Comparison of ENCODE assay signal across 23 cellular contexts in the genomic region with DNA sequence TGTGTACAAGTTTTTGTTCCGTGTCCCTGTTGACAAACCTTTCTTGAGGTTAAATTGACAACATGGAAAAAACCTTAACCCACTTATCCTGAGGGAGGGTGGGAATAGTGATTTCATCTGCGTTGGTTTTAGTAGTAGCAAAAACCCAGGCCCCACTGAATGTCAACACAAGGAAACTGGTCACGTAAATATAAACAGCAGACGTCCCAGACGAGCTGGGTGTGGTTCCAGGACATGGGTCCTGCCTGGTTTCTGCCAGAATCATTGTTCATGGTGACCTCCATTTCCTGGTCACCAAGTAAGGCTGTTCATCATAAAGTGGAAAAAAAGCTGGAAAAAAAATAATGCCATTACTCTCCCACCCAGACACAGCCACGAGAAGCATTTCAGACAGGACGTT. TPM values are rescaled to one million over a fixed set of nuclear protein-coding genes. Genes with fewer than 3 reads are reported as not detected.
DNase-seq lines count a peak whose midpoint lies in the region; ATAC-seq and TF ChIP-seq lines count a peak whose summit lies in the region.
"Had no signal": no experiment of that assay in that cellular context is flagged by ENCODE, and none has a peak within 500 bp of the region (broad histone marks: within the 10 kb centered on the region; RNA-seq: fewer than 3 reads in every experiment).

No MANE protein-coding gene starts in this region.

- H3K36me3 ChIP-seq in colonic mucosa (peaks cover 9% of the 10 kb centered on the region), suprapubic skin (peaks cover 78% of the 10 kb centered on the region)

- no peaks in the 10 kb centered on the region for H3K4me1 ChIP-seq in colonic mucosa
- H3K4me1 ChIP-seq in suprapubic skin, result no peaks in the 10 kb centered on the region
- H3K4me1 ChIP-seq: pancreas had no signal

- WGBS in suprapubic skin, result 59% methylated on average over 7 of the region's 7 CpGs

- H3K27ac ChIP-seq in colonic mucosa (peak overlapping the region; percentile 41), suprapubic skin (peak overlapping the region; percentile 12)
- H3K27ac ChIP-seq: pancreas had no signal

- no peak for ATAC-seq in GM18873 (IDR thresholded peaks at IDR 0.05; ENCODE audit: low FRiP score, unreplicated experiment)
- ATAC-seq: naive thymus-derived CD4-positive, alpha-beta T cell; PC-3; WTC11 had no signal

- no peak overlapping the region for H3K9ac ChIP-seq in colonic mucosa (ENCODE audit: low read depth in 2 of 2, low read length in 2 of 2)

- H3K27me3 ChIP-seq in colonic mucosa (no peaks in the 10 kb centered on the region), suprapubic skin (no peaks in the 10 kb centered on the region)
- H3K27me3 ChIP-seq: pancreas had no signal

- H3K4me3 ChIP-seq in colonic mucosa (no peak overlapping the region), suprapubic skin (no peak overlapping the region)
- H3K4me3 ChIP-seq: pancreas had no signal

- DNase-seq in colonic mucosa (peak; percentile 52), glomerular endothelial cell (ENCODE audit: extremely low read depth, low read depth, low spot score) (peak; percentile 42), lung microvascular endothelial cell (ENCODE audit: low read depth in 2 of 2) (peak; percentile 92 to 96), suprapubic skin (ENCODE audit: low spot score in 2 of 2) (no peak), iPS-NIHi7 (ENCODE audit: extremely low spot score) (no peak), SIG-M5 (lab: John Stamatoyannopoulos, UW) (no peak)
- DNase-seq: activated CD4-positive, alpha-beta memory T cell treated with anti-CD3 and anti-CD28 coated beads for 36 hours; activated naive CD4-positive, alpha-beta T cell; CD8-positive, alpha-beta memory T cell; cerebellar nuclear complex; DMS79; effector memory CD4-positive, alpha-beta T cell; IMR-90; naive thymus-derived CD4-positive, alpha-beta T cell; NCI-H1417; NCI-H526 treated with DMSO at 0.1 percent for 48 hours; pancreas; PC-3; stimulated activated CD4-positive, alpha-beta T cell treated with anti-CD3 and anti-CD28 coated beads, Interleukin-4, amount 100 ng/mL, for 1 hour had no signal

- TF ChIP-seq EP300 in suprapubic skin (IDR thresholded peaks at IDR 0.05), result no peak

- intact Hi-C loops in colonic mucosa (cut with DNase I), result no loop called here

- H3K9me3 ChIP-seq in colonic mucosa, result no peaks in the 10 kb centered on the region
- H3K9me3 ChIP-seq in suprapubic skin, result no peaks in the 10 kb centered on the region
- H3K9me3 ChIP-seq: pancreas had no signal

- no peak for TF ChIP-seq POLR2A in suprapubic skin (IDR thresholded peaks at IDR 0.05)

- TF ChIP-seq CTCF in colonic mucosa (IDR thresholded peaks at IDR 0.05) (no peak), suprapubic skin (IDR thresholded peaks at IDR 0.05) (no peak)

RNA-seq across cellular contexts. Expression of gene F2RL3, which starts 16.9 kb away (rescaled TPM):
- total RNA-seq in colonic mucosa (under 1 TPM; 0.84 to 0.98 TPM), glomerular endothelial cell (12.4 and 79.1 TPM in 2 replicates), lung microvascular endothelial cell (3.7 and 30.6 TPM in 2 replicates), suprapubic skin (1 to 10 TPM in 2 of 4 donors, under 1 TPM in 2; 0.57 to 3.9 (median 1.2) TPM)
- total RNA-seq: activated CD4-positive, alpha-beta memory T cell treated with anti-CD3 and anti-CD28 coated beads for 36 hours; CD8-positive, alpha-beta memory T cell; IMR-90; M059J; SK-MEL-5 had no signal

RNA-seq across cellular contexts. Expression of gene SIN3B, which starts 42.7 kb away (rescaled TPM):
- total RNA-seq in colonic mucosa, result 10 to 100 TPM; 19.8 to 31.0 TPM
- total RNA-seq in glomerular endothelial cell, result 45.9 and 76.2 TPM in 2 replicates
- total RNA-seq in lung microvascular endothelial cell, result 15.9 and 44.0 TPM in 2 replicates
- total RNA-seq in suprapubic skin, result 100 to 1,000 TPM in 1 of 4 donors, 10 to 100 TPM in 3; 32.1 to 122 (median 39.4) TPM

Comparison
In these comparisons a context has a peak if more than half of its experiments do, and no peak if none do; other contexts are left out.
1. DNase-seq: peak in colonic mucosa (single experiment), glomerular endothelial cell (single experiment) and lung microvascular endothelial cell (2 of 2); none in suprapubic skin (0 of 2), iPS-NIHi7 (single experiment) and SIG-M5 (single experiment).